In the genomic region with DNA sequence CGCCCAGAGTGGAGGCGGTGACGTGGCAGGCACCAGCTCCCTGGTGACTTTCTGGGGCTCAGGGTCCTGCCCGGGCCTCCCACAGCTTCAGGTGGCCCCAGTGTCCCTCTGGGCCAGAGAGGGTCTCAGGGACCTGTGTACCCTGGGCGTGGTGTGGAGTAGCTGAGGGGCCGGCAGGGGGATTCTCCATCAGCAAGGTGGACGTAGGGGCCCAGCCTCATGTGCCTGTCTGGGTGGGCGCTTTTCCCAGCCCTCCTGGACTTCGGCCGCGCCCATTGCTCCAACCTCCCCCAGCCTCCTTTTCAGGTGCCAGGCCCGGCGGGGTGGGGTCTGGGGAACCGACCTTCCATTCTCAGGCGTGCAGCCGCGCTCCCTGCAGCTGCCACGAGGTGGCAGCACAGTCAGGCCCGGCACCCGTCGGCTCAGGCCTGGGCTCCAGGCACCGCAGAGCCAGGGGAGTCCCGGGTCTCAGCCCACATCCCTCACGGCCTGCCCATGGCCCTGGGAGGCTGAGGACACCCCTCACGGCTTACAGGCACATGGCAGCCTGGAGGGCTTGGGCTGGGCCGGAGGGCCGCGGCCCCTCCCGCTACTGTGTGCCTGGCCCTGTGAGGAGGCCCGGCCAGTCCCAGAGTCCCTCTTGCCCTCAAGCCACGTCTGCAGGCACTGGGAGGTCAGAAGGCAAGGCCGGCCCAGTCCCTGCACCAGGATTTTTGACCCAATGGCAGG, we compare ENCODE assay signal across 9 cellular contexts. TPM values are rescaled to one million over a fixed set of nuclear protein-coding genes. Genes with fewer than 3 reads are reported as not detected.
DNase-seq lines count a peak whose midpoint lies in the region; ATAC-seq and TF ChIP-seq lines count a peak whose summit lies in the region.
"Had no signal": no experiment of that assay in that cellular context is flagged by ENCODE, and none has a peak within 500 bp of the region (broad histone marks: within the 10 kb centered on the region; RNA-seq: fewer than 3 reads in every experiment).

No MANE protein-coding gene starts in this region.

- no peak overlapping the region for H3K27ac ChIP-seq in CD8-positive, alpha-beta T cell (ENCODE audit: low read depth, low read length)
- H3K27ac ChIP-seq in SJCRH30 (no peak overlapping the region), uterus (no peak overlapping the region)

- CTCF ChIA-PET in CD8-positive, alpha-beta T cell (lab: Charles Lee) = interaction anchor here (1.1 to 4.0 kb wide), 5 partner anchors 18 to 371 kb away, joined by 3 to 32 read pairs (median 6); no protein-coding TSS in a partner anchor

- peaks cover 2% of the 10 kb centered on the region for H3K27me3 Mint-ChIP-seq in CD8-positive, alpha-beta T cell (ENCODE audit: low read depth)

- no peak for TF ChIP-seq POLR2A in uterus (IDR thresholded peaks at IDR 0.05)

- peak; percentile 88 for TF ChIP-seq CTCF in CD8-positive, alpha-beta T cell (IDR thresholded peaks at IDR 0.05)
- TF ChIP-seq CTCF in uterus (IDR thresholded peaks at IDR 0.05) = peak; percentile 81 to 90 (median 82)

- no peaks in the 10 kb centered on the region for H3K9me3 Mint-ChIP-seq in CD8-positive, alpha-beta T cell

- H3K9me3 ChIP-seq in CD8-positive, alpha-beta T cell (ENCODE audit: low read length) = no peaks in the 10 kb centered on the region
- H3K9me3 ChIP-seq in SJCRH30 (replicated peaks) (no peaks in the 10 kb centered on the region; the same call in 1 of the 2 replicates), uterus (no peaks in the 10 kb centered on the region)

- no peak overlapping the region for H3K4me3 Mint-ChIP-seq in CD8-positive, alpha-beta T cell

- POLR2A ChIA-PET in CD8-positive, alpha-beta T cell (lab: Charles Lee) = interaction anchor here (0.9 kb wide), 1 partner anchor 372 kb away, joined by 3 read pairs; no protein-coding TSS in a partner anchor

- no peaks in the 10 kb centered on the region for H3K4me1 ChIP-seq in CD8-positive, alpha-beta T cell (ENCODE audit: insufficient read depth, low read length)
- H3K4me1 ChIP-seq in SJCRH30 (no peaks in the 10 kb centered on the region), uterus (no peaks in the 10 kb centered on the region)

- H3K4me3 ChIP-seq in CD8-positive, alpha-beta T cell (ENCODE audit: low read depth, low read length) = no peak overlapping the region
- H3K4me3 ChIP-seq in SJCRH30 (no peak overlapping the region), uterus (no peak overlapping the region)

- no peaks in the 10 kb centered on the region for H3K36me3 Mint-ChIP-seq in CD8-positive, alpha-beta T cell

- no peaks in the 10 kb centered on the region for H3K4me1 Mint-ChIP-seq in CD8-positive, alpha-beta T cell (ENCODE audit: low read depth)

- no peak overlapping the region for H3K27ac Mint-ChIP-seq in CD8-positive, alpha-beta T cell

- no peaks in the 10 kb centered on the region for H3K36me3 ChIP-seq in CD8-positive, alpha-beta T cell (ENCODE audit: insufficient read depth, low read length)
- H3K36me3 ChIP-seq in SJCRH30 = no peaks in the 10 kb centered on the region
- no peaks in the 10 kb centered on the region for H3K36me3 ChIP-seq in uterus

- no peaks in the 10 kb centered on the region for H3K27me3 ChIP-seq in CD8-positive, alpha-beta T cell (ENCODE audit: insufficient read depth, low read length)
- H3K27me3 ChIP-seq in SJCRH30 (peaks cover 19% of the 10 kb centered on the region), uterus (peaks cover 0 to 15% of the 10 kb centered on the region in 2 donors)

- ATAC-seq in CD8-positive, alpha-beta T cell = peak; percentile 87
- ATAC-seq in HG02759 (IDR thresholded peaks at IDR 0.05; ENCODE audit: unreplicated experiment) (peak; percentile 48), GM21381 (IDR thresholded peaks at IDR 0.05; ENCODE audit: unreplicated experiment) (no peak)

- intact Hi-C loops in CD8-positive, alpha-beta T cell (cut with DNase I, micrococcal nuclease) = loop anchor here in 1 of 2 experiments (1.0 to 10.0 kb wide), 3 partner anchors 312 to 422 kb away; a partner anchor contains a TSS
- intact Hi-C loops in head of caudate nucleus (cut with DNase I) = loop anchor here (5.0 kb wide), 1 partner anchor 309 kb away; no protein-coding TSS in a partner anchor
- intact Hi-C loops in posterior cingulate gyrus (cut with DNase I) = loop anchor here (5.0 kb wide), 1 partner anchor 314 kb away; no protein-coding TSS in a partner anchor
- intact Hi-C loops in uterus (cut with DNase I; ENCODE audit: low total_unique reads) = loop anchor here (10.0 kb wide), 1 partner anchor 312 kb away; no protein-coding TSS in a partner anchor

- DNase-seq in CD8-positive, alpha-beta T cell = peak; percentile 34 to 78 (median 51)
- peak; percentile 34 to 67 for DNase-seq in SJCRH30
- DNase-seq in activated naive CD4-positive, alpha-beta T cell treated with Interleukin-2 at 50 U/mL for 16 hours = peak; percentile 67
- DNase-seq in head of caudate nucleus = peak; percentile 19 to 82 (median 63)
- DNase-seq in posterior cingulate gyrus = peak; percentile 44 to 94 (median 62)
- peak; percentile 14 to 53 for DNase-seq in uterus

RNA-seq across cellular contexts. Expression of a gene that starts 19.9 kb away (rescaled TPM):
- not detected for total RNA-seq in CD8-positive, alpha-beta T cell
- total RNA-seq in SJCRH30 (2014; rRNA removed; shearing (Covaris generic)) = not detected in 2 replicates
- total RNA-seq in uterus = 1 to 10 TPM in 2 of 4 donors, under 1 TPM in 2; under 0.01 to 3.8 (median 0.71) TPM
- total RNA-seq: urinary bladder had no signal

RNA-seq across cellular contexts. Expression of a gene that starts 45.2 kb away (rescaled TPM):
- total RNA-seq in CD8-positive, alpha-beta T cell = not detected
- total RNA-seq in SJCRH30 (2014; rRNA removed; shearing (Covaris generic)) = not detected in 2 replicates
- total RNA-seq in uterus = under 1 TPM in 1 of 4 donors, not detected in 3; under 0.01 TPM
- total RNA-seq: urinary bladder had no signal
